In genomic region chr9:683509-684021, GRCh38 we compare ENCODE assay signal across 13 cellular contexts.
DNase-seq lines count a peak whose midpoint lies in the region; TF ChIP-seq lines count a peak whose summit lies in the region.
"Had no signal": no experiment of that assay in that cellular context is flagged by ENCODE, and none has a peak within 500 bp of the region (broad histone marks: within the 10 kb centered on the region; RNA-seq: fewer than 3 reads in every experiment).

No MANE protein-coding gene starts in this region.

- CTCF ChIA-PET in RWPE1 (lab: Yijun Ruan, JAX): no interaction called here

- TF ChIP-seq CTCF in RWPE1 (conservative IDR thresholded peaks at IDR 0.05; ENCODE audit: low read depth) (no peak), coronary artery (IDR thresholded peaks at IDR 0.05) (no peak), mesothelial cell of epicardium (IDR thresholded peaks at IDR 0.05; ENCODE audit: unreplicated experiment) (no peak), endothelial cell (IDR thresholded peaks at IDR 0.05; ENCODE audit: unreplicated experiment) (no peak)

- peak overlapping the region; percentile 52 for H3K27ac ChIP-seq in RWPE1
- H3K27ac ChIP-seq in coronary artery: peak overlapping the region; percentile 85 to 87

- DNase-seq in RWPE1 (ENCODE audit: low spot score): no peak
- DNase-seq in coronary artery (ENCODE audit: low spot score): no peak
- no peak for DNase-seq in mesothelial cell of epicardium (ENCODE audit: low spot score in 2 of 2, unreplicated experiment in 2 of 2)
- DNase-seq in superior temporal gyrus (ENCODE audit: extremely low spot score): peak; percentile 21
- no peak for DNase-seq in stimulated activated CD4-positive, alpha-beta T cell treated with anti-CD3 and anti-CD28 coated beads, Interleukin-12 subunit alpha, Interleukin-12 subunit beta, amount 100 ng/mL, for 4 hours
- no peak for DNase-seq in endothelial cell (ENCODE audit: low spot score)
- no peak for DNase-seq in C1 segment of cervical spinal cord (lab: John Stamatoyannopoulos, UW)
- no peak for DNase-seq in cerebellar nuclear complex (lab: John Stamatoyannopoulos, UW)
- DNase-seq: activated CD8-positive, alpha-beta memory T cell treated with anti-CD3 and anti-CD28 coated beads, Interleukin-2, amount 50 U/mL, for 48 hours; activated naive CD8-positive, alpha-beta T cell treated with anti-CD3 and anti-CD28 coated beads, Interleukin-2, amount 50 U/mL, for 24 hours; CD4-positive, alpha-beta T cell; GF-D8; NCI-H446 had no signal

- H3K4me3 Mint-ChIP-seq in mesothelial cell of epicardium (peak overlapping the region; percentile 54), endothelial cell (ENCODE audit: unreplicated experiment) (no peak overlapping the region)
- H3K4me3 Mint-ChIP-seq: activated naive CD8-positive, alpha-beta T cell treated with anti-CD3 and anti-CD28 coated beads, Interleukin-2, amount 50 U/mL, for 24 hours; CD4-positive, alpha-beta T cell had no signal

- peaks cover 6% of the 10 kb centered on the region for H3K36me3 Mint-ChIP-seq in mesothelial cell of epicardium
- H3K36me3 Mint-ChIP-seq in endothelial cell (ENCODE audit: low read depth, unreplicated experiment): no peaks in the 10 kb centered on the region

- no peak overlapping the region for H3K4me3 ChIP-seq in coronary artery

- peak overlapping the region; percentile 95 for H3K27ac Mint-ChIP-seq in mesothelial cell of epicardium
- H3K27ac Mint-ChIP-seq in endothelial cell (ENCODE audit: unreplicated experiment): no peak overlapping the region
- H3K27ac Mint-ChIP-seq: activated naive CD8-positive, alpha-beta T cell treated with anti-CD3 and anti-CD28 coated beads, Interleukin-2, amount 50 U/mL, for 24 hours; CD4-positive, alpha-beta T cell had no signal

- peaks cover 56% of the 10 kb centered on the region for H3K4me1 Mint-ChIP-seq in mesothelial cell of epicardium
- H3K4me1 Mint-ChIP-seq in endothelial cell (ENCODE audit: unreplicated experiment): peaks cover 19% of the 10 kb centered on the region
- H3K4me1 Mint-ChIP-seq: activated naive CD8-positive, alpha-beta T cell treated with anti-CD3 and anti-CD28 coated beads, Interleukin-2, amount 50 U/mL, for 24 hours had no signal

- POLR2A ChIA-PET in RWPE1 (lab: Yijun Ruan, JAX; ENCODE audit: low non-redundant PET): no interaction called here

- peaks cover 5% of the 10 kb centered on the region for H3K9me3 Mint-ChIP-seq in mesothelial cell of epicardium
- H3K9me3 Mint-ChIP-seq in endothelial cell (ENCODE audit: unreplicated experiment): peaks cover 3% of the 10 kb centered on the region
- H3K9me3 Mint-ChIP-seq: activated naive CD8-positive, alpha-beta T cell treated with anti-CD3 and anti-CD28 coated beads, Interleukin-2, amount 50 U/mL, for 24 hours; CD4-positive, alpha-beta T cell had no signal

- no peaks in the 10 kb centered on the region for H3K27me3 Mint-ChIP-seq in mesothelial cell of epicardium (ENCODE audit: low read depth)
- no peaks in the 10 kb centered on the region for H3K27me3 Mint-ChIP-seq in endothelial cell (ENCODE audit: unreplicated experiment)
- H3K27me3 Mint-ChIP-seq: activated naive CD8-positive, alpha-beta T cell treated with anti-CD3 and anti-CD28 coated beads, Interleukin-2, amount 50 U/mL, for 24 hours had no signal
